Comparison of ENCODE assay signal across 20 cellular contexts in genomic region chr5:76529464-76530344, GRCh38.
"Had no signal": no experiment of that assay in that cellular context is flagged by ENCODE, and none has a peak within 500 bp of the region (broad histone marks: within the 10 kb centered on the region; RNA-seq: fewer than 3 reads in every experiment).

No MANE protein-coding gene starts in this region.

- H3K4me1 ChIP-seq: left ventricle myocardium inferior, thyroid gland had no signal

- DNase-seq: activated CD4-positive, alpha-beta T cell treated with anti-CD3 and anti-CD28 coated beads, Interleukin-2, amount 10 ng/mL, durations not matched to agents 7 days and 5 days; activated CD4-positive, CD25-positive, alpha-beta regulatory T cell; activated CD8-positive, alpha-beta memory T cell treated with anti-CD3 and anti-CD28 coated beads, Interleukin-2, amount 50 U/mL, for 4 hours; activated effector memory CD4-positive, alpha-beta T cell treated with Interleukin-2 at 50 U/mL for 16 hours; activated naive CD4-positive, alpha-beta T cell treated with anti-CD3 and anti-CD28 coated beads, Interleukin-2, amount 10 ng/mL, durations not matched to agents 7 days and 5 days; activated naive CD8-positive, alpha-beta T cell treated with anti-CD3 and anti-CD28 coated beads, Interleukin-2, amount 50 U/mL, for 24 hours; activated T-cell treated with anti-CD3 and anti-CD28 coated beads, Interleukin-2, amount 50 U/mL, for 4 hours; anterior cingulate cortex; caudate nucleus; hypothalamus; kidney; left ventricle myocardium inferior; retina; stimulated activated CD4-positive, alpha-beta T cell treated with anti-CD3 and anti-CD28 coated beads, Interleukin-12 subunit alpha, Interleukin-12 subunit beta, amount 100 ng/mL, for 4 hours; stimulated activated CD4-positive, alpha-beta T cell treated with anti-CD3 and anti-CD28 coated beads, Interleukin-1b, Interleukin-23, amount 100 ng/mL, for 48 hours; stimulated activated CD8-positive, alpha-beta memory T cell treated with anti-CD3 and anti-CD28 coated beads, Interleukin-4, amount 100 ng/mL, for 48 hours; stimulated activated naive CD4-positive, alpha-beta T cell treated with Interleukin-2 at 50 U/mL for 16 hours; thyroid gland had no signal

- H3K27ac ChIP-seq: left ventricle myocardium inferior, thyroid gland had no signal

- H3K4me3 ChIP-seq: left ventricle myocardium inferior, thyroid gland had no signal

- H3K27ac Mint-ChIP-seq: activated CD4-positive, alpha-beta T cell treated with anti-CD3 and anti-CD28 coated beads, Interleukin-2, amount 10 ng/mL, durations not matched to agents 7 days and 5 days; activated naive CD4-positive, alpha-beta T cell treated with anti-CD3 and anti-CD28 coated beads, Interleukin-2, amount 10 ng/mL, durations not matched to agents 7 days and 5 days; brain had no signal

- H3K36me3 ChIP-seq: left ventricle myocardium inferior, thyroid gland had no signal

- H3K27me3 Mint-ChIP-seq: activated CD4-positive, alpha-beta T cell treated with anti-CD3 and anti-CD28 coated beads, Interleukin-2, amount 10 ng/mL, durations not matched to agents 7 days and 5 days; activated naive CD4-positive, alpha-beta T cell treated with anti-CD3 and anti-CD28 coated beads, Interleukin-2, amount 10 ng/mL, durations not matched to agents 7 days and 5 days; activated naive CD8-positive, alpha-beta T cell treated with anti-CD3 and anti-CD28 coated beads, Interleukin-2, amount 50 U/mL, for 24 hours had no signal

- H3K4me3 Mint-ChIP-seq: activated CD4-positive, alpha-beta T cell treated with anti-CD3 and anti-CD28 coated beads, Interleukin-2, amount 10 ng/mL, durations not matched to agents 7 days and 5 days; activated naive CD4-positive, alpha-beta T cell treated with anti-CD3 and anti-CD28 coated beads, Interleukin-2, amount 10 ng/mL, durations not matched to agents 7 days and 5 days; activated naive CD8-positive, alpha-beta T cell treated with anti-CD3 and anti-CD28 coated beads, Interleukin-2, amount 50 U/mL, for 24 hours; activated T-cell treated with anti-CD3 and anti-CD28 coated beads, Interleukin-2, amount 50 U/mL, for 4 hours; brain; neural crest cell had no signal

- H3K27me3 ChIP-seq: thyroid gland had no signal

- H3K9me3 Mint-ChIP-seq: activated naive CD4-positive, alpha-beta T cell treated with anti-CD3 and anti-CD28 coated beads, Interleukin-2, amount 10 ng/mL, durations not matched to agents 7 days and 5 days; activated naive CD8-positive, alpha-beta T cell treated with anti-CD3 and anti-CD28 coated beads, Interleukin-2, amount 50 U/mL, for 24 hours; activated T-cell treated with anti-CD3 and anti-CD28 coated beads, Interleukin-2, amount 50 U/mL, for 4 hours had no signal

- H3K9me3 ChIP-seq: thyroid gland had no signal
